In genomic region chr16:67561824-67562525, GRCh38 we compare ENCODE assay signal across 1 cellular context.
TF ChIP-seq lines count a peak whose summit lies in the region.

No MANE protein-coding gene starts in this region.

TF ChIP-seq in HepG2, 621 proteins besides CTCF, POLR2A, EP300 and RAD21 (continued from another document and continues in another):
- TF ChIP-seq HMGXB4 (CRISPR knock-in tag; IDR thresholded peaks at IDR 0.05; ENCODE audit: borderline replicate concordance in 1 of 2, low read depth in 1 of 2): peak in 1 of 2 experiments; percentile 77; a peak in 1 of 4 replicates
- peak; percentile 96 for TF ChIP-seq CCDC6 (CRISPR knock-in tag; IDR thresholded peaks at IDR 0.05)
- peak; percentile 81; the same call in 1 of the 2 replicates for TF ChIP-seq ARID2 (CRISPR knock-in tag; IDR thresholded peaks at IDR 0.05; ENCODE audit: borderline replicate concordance)
- no peak for TF ChIP-seq ZNF33A (CRISPR knock-in tag; IDR thresholded peaks at IDR 0.05; ENCODE audit: borderline replicate concordance)
- no peak; the same call in 1 of the 2 replicates for TF ChIP-seq PPARG (CRISPR knock-in tag; conservative IDR thresholded peaks at IDR 0.05)
- TF ChIP-seq, protein P1, sequence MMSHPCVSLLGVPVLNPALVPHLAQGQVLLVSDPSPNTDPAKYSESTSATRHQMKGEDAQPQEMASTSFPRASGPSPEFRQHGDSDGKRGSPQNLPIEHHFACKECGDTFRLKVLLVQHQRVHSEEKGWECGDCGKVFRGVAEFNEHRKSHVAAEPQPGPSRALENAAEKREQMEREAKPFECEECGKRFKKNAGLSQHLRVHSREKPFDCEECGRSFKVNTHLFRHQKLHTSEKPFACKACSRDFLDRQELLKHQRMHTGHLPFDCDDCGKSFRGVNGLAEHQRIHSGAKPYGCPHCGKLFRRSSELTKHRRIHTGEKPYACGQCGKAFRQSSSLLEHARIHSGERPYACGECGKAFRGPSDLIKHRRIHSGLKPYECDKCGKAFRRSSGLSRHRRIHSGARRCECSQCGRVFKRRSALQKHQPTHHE (CRISPR knock-in tag; IDR thresholded peaks at IDR 0.05; ENCODE audit: borderline replicate concordance): no peak
- TF ChIP-seq, protein P2, sequence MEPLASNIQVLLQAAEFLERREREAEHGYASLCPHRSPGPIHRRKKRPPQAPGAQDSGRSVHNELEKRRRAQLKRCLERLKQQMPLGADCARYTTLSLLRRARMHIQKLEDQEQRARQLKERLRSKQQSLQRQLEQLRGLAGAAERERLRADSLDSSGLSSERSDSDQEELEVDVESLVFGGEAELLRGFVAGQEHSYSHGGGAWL (CRISPR knock-in tag; IDR thresholded peaks at IDR 0.05): peak; percentile 44; the same call in 1 of the 2 replicates
- TF ChIP-seq HHEX (CRISPR knock-in tag; IDR thresholded peaks at IDR 0.05): no peak
- TF ChIP-seq AKAP8 (CRISPR knock-in tag; IDR thresholded peaks at IDR 0.05): 0 out of 2 replicates have a peak, but pooled peaks have one; percentile 33
- peak; percentile 75; the same call in 1 of the 2 replicates for TF ChIP-seq ZNF446 (CRISPR knock-in tag; IDR thresholded peaks at IDR 0.05)
- peak; percentile 57 for TF ChIP-seq XRCC5 (optimal IDR thresholded peaks at IDR 0.05; ENCODE audit: low read length)
- TF ChIP-seq, protein P3, sequence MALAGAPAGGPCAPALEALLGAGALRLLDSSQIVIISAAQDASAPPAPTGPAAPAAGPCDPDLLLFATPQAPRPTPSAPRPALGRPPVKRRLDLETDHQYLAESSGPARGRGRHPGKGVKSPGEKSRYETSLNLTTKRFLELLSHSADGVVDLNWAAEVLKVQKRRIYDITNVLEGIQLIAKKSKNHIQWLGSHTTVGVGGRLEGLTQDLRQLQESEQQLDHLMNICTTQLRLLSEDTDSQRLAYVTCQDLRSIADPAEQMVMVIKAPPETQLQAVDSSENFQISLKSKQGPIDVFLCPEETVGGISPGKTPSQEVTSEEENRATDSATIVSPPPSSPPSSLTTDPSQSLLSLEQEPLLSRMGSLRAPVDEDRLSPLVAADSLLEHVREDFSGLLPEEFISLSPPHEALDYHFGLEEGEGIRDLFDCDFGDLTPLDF (CRISPR knock-in tag; IDR thresholded peaks at IDR 0.05): peak; percentile 92
- no peak for TF ChIP-seq MATR3 (CRISPR knock-in tag; IDR thresholded peaks at IDR 0.05)
- peak; percentile 76; the same call in 1 of the 2 replicates for TF ChIP-seq ERF (CRISPR knock-in tag; IDR thresholded peaks at IDR 0.05)
- TF ChIP-seq ZNF567 (CRISPR knock-in tag; IDR thresholded peaks at IDR 0.05; ENCODE audit: borderline replicate concordance): peak; percentile 48; the same call in 1 of the 2 replicates
- peak; percentile 57 for TF ChIP-seq BCL3 (CRISPR knock-in tag; IDR thresholded peaks at IDR 0.05)
- peak; percentile 55; the same call in 1 of the 2 replicates for TF ChIP-seq PHF20 (CRISPR knock-in tag; IDR thresholded peaks at IDR 0.05)
- TF ChIP-seq, protein P4, sequence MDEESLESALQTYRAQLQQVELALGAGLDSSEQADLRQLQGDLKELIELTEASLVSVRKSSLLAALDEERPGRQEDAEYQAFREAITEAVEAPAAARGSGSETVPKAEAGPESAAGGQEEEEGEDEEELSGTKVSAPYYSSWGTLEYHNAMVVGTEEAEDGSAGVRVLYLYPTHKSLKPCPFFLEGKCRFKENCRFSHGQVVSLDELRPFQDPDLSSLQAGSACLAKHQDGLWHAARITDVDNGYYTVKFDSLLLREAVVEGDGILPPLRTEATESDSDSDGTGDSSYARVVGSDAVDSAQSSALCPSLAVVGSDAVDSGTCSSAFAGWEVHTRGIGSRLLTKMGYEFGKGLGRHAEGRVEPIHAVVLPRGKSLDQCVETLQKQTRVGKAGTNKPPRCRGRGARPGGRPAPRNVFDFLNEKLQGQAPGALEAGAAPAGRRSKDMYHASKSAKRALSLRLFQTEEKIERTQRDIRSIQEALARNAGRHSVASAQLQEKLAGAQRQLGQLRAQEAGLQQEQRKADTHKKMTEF (CRISPR knock-in tag; IDR thresholded peaks at IDR 0.05): peak; percentile 95
- no peak for TF ChIP-seq CAMTA2 (CRISPR knock-in tag; IDR thresholded peaks at IDR 0.05; ENCODE audit: borderline replicate concordance)
- peak; percentile 76; the same call in 1 of the 2 replicates for TF ChIP-seq ZNF710 (CRISPR knock-in tag; IDR thresholded peaks at IDR 0.05; ENCODE audit: borderline replicate concordance)
- TF ChIP-seq KDM2A (CRISPR knock-in tag; IDR thresholded peaks at IDR 0.05; ENCODE audit: borderline replicate concordance, low read depth): peak; percentile 71
- peak; percentile 99 for TF ChIP-seq TFDP1 (CRISPR knock-in tag; IDR thresholded peaks at IDR 0.05; ENCODE audit: borderline replicate concordance)
- no peak for TF ChIP-seq ZNF24 (IDR thresholded peaks at IDR 0.05)
- peak; percentile 65; the same call in 1 of the 2 replicates for TF ChIP-seq ZNF205 (CRISPR knock-in tag; IDR thresholded peaks at IDR 0.05)
- TF ChIP-seq ZNF441 (CRISPR knock-in tag; IDR thresholded peaks at IDR 0.05; ENCODE audit: borderline replicate concordance): peak; percentile 65; the same call in 1 of the 2 replicates
- TF ChIP-seq HOXD1 (CRISPR knock-in tag; IDR thresholded peaks at IDR 0.05): no peak
- TF ChIP-seq ZNF563 (CRISPR knock-in tag; IDR thresholded peaks at IDR 0.05): peak; percentile 87
- TF ChIP-seq, protein P5, sequence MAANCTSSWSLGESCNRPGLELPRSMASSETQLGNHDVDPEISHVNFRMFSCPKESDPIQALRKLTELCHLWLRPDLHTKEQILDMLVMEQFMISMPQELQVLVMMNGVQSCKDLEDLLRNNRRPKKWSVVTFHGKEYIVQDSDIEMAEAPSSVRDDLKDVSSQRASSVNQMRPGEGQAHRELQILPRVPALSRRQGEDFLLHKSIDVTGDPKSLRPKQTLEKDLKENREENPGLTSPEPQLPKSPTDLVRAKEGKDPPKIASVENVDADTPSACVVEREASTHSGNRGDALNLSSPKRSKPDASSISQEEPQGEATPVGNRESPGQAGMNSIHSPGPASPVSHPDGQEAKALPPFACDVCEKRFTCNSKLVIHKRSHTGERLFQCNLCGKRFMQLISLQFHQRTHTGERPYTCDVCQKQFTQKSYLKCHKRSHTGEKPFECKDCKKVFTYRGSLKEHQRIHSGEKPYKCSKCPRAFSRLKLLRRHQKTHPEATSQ (CRISPR knock-in tag; IDR thresholded peaks at IDR 0.05; ENCODE audit: borderline replicate concordance): 0 out of 2 replicates have a peak, but pooled peaks have one; percentile 50
- TF ChIP-seq KMT2A (CRISPR knock-in tag; IDR thresholded peaks at IDR 0.05): peak; percentile 69; the same call in 1 of the 2 replicates
- TF ChIP-seq SOX13 (IDR thresholded peaks at IDR 0.05): no peak
- TF ChIP-seq SOX13 (CRISPR knock-in tag; conservative IDR thresholded peaks at IDR 0.05 in 1 of 2, IDR thresholded peaks at IDR 0.05 in 1 of 2): peak in 1 of 2 experiments; percentile 39; a peak in 1 of 4 replicates
- TF ChIP-seq ZBTB43 (CRISPR knock-in tag; conservative IDR thresholded peaks at IDR 0.05): peak; percentile 71; the same call in 1 of the 2 replicates
- TF ChIP-seq ZNF451 (CRISPR knock-in tag; IDR thresholded peaks at IDR 0.05): peak; percentile 64; the same call in 1 of the 2 replicates
- no peak for TF ChIP-seq GATAD2A (CRISPR knock-in tag; IDR thresholded peaks at IDR 0.05)
- TF ChIP-seq IKZF5 (CRISPR knock-in tag; IDR thresholded peaks at IDR 0.05): peak; percentile 44; the same call in 1 of the 2 replicates
- no peak for TF ChIP-seq TEAD3 (CRISPR knock-in tag; optimal IDR thresholded peaks at IDR 0.05; ENCODE audit: borderline replicate concordance)
- 0 out of 2 replicates have a peak, but pooled peaks have one; percentile 29 for TF ChIP-seq IRF9 (CRISPR knock-in tag; IDR thresholded peaks at IDR 0.05; ENCODE audit: borderline replicate concordance)
- TF ChIP-seq POGZ (CRISPR knock-in tag; IDR thresholded peaks at IDR 0.05): no peak; the same call in none of the 2 replicates
- TF ChIP-seq ZFP37 (CRISPR knock-in tag; IDR thresholded peaks at IDR 0.05; ENCODE audit: borderline replicate concordance): no peak
- TF ChIP-seq ZNF639 (CRISPR knock-in tag; conservative IDR thresholded peaks at IDR 0.05): peak; percentile 96
